In the genomic region with DNA sequence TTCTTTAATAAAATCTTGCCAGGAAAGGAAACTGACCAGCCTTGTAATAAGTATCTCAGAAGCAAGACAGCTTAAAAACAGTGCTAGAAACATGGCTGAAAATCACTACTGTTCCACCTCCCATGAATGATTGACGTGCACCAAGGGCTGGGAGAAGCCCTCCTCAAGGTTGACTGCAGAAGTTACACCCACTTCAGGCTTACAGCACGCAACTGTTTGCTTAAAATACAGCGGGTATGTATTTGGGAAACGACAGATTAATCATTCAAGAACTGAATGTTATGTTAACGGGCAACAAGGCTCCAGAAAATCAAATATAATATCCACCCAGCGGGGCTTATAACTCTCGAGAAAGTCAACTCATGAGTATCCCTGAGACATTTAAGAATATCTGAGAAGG, we compare ENCODE assay signal across 13 cellular contexts. TPM values are rescaled to one million over a fixed set of nuclear protein-coding genes. Genes with fewer than 3 reads are reported as not detected.
"Had no signal": no experiment of that assay in that cellular context is flagged by ENCODE, and none has a peak within 500 bp of the region (broad histone marks: within the 10 kb centered on the region; RNA-seq: fewer than 3 reads in every experiment).

No MANE protein-coding gene starts in this region.

- H3K4me3 ChIP-seq: upper lobe of left lung had no signal

- ATAC-seq: natural killer cell had no signal

- H3K27me3 ChIP-seq: upper lobe of left lung had no signal

- H3K36me3 ChIP-seq: upper lobe of left lung had no signal

- DNase-seq: activated B cell treated with CpG ODN at 0.5 μM for 24 hours; activated CD4-positive, alpha-beta T cell treated with anti-CD3 and anti-CD28 coated beads, Interleukin-2, amount 10 ng/mL, durations not matched to agents 24 days and 14 days; activated CD8-positive, alpha-beta memory T cell treated with anti-CD3 and anti-CD28 coated beads for 24 hours; activated naive CD4-positive, alpha-beta T cell treated with anti-CD3 and anti-CD28 coated beads for 36 hours; effector memory CD4-positive, alpha-beta T cell; hippocampal formation; natural killer cell; occipital lobe; stimulated activated CD4-positive, alpha-beta T cell treated with anti-CD3 and anti-CD28 coated beads, Interleukin-12 subunit alpha, Interleukin-12 subunit beta, amount 100 ng/mL, for 4 hours; stimulated activated naive CD4-positive, alpha-beta T cell; substantia nigra had no signal

RNA-seq across cellular contexts. Expression of a gene that starts 22.1 kb away (rescaled TPM):
- total RNA-seq: activated CD4-positive, alpha-beta T cell treated with anti-CD3 and anti-CD28 coated beads, Interleukin-2, amount 10 ng/mL, durations not matched to agents 24 days and 14 days; activated naive CD4-positive, alpha-beta T cell treated with anti-CD3 and anti-CD28 coated beads for 36 hours; natural killer cell; T-helper 1 cell treated with Interleukin-12 subunit alpha and Interleukin-12 subunit beta and Interleukin-4 antibody, amounts not matched to agents 30 ng/mL and 1 ng/mL, for 36 hours had no signal
